2 cellular contexts compared by ENCODE assay signal in genomic region chr11:130913268-130913667, GRCh38.
TF ChIP-seq lines count a peak whose summit lies in the region.

No MANE protein-coding gene starts in this region.

TF ChIP-seq in IMR-90, 13 proteins besides CTCF, POLR2A, EP300 and RAD21:
- TF ChIP-seq FOS (IDR thresholded peaks at IDR 0.05; ENCODE audit: low read depth, low read length), result no peak
- no peak for TF ChIP-seq USF2 (IDR thresholded peaks at IDR 0.05; ENCODE audit: low read depth, low read length)
- TF ChIP-seq MAZ (IDR thresholded peaks at IDR 0.05; ENCODE audit: borderline replicate concordance, low read depth, low read length), result no peak
- no peak for TF ChIP-seq ELK1 (IDR thresholded peaks at IDR 0.05; ENCODE audit: borderline replicate concordance, low read depth, low read length)
- no peak for TF ChIP-seq BHLHE40 (IDR thresholded peaks at IDR 0.05; ENCODE audit: low read depth, low read length)
- TF ChIP-seq MAFK (IDR thresholded peaks at IDR 0.05; ENCODE audit: low read depth, low read length), result no peak
- no peak for TF ChIP-seq MXI1 (IDR thresholded peaks at IDR 0.05; ENCODE audit: borderline replicate concordance, low read depth, low read length)
- TF ChIP-seq CHD1 (IDR thresholded peaks at IDR 0.05; ENCODE audit: low read depth, low read length), result no peak
- no peak for TF ChIP-seq NFE2L2 (IDR thresholded peaks at IDR 0.05; ENCODE audit: low read depth, low read length)
- no peak for TF ChIP-seq RFX5 (IDR thresholded peaks at IDR 0.05; ENCODE audit: low read depth, low read length)
- no peak for TF ChIP-seq RCOR1 (IDR thresholded peaks at IDR 0.05; ENCODE audit: insufficient replicate concordance, low read length)
- no peak for TF ChIP-seq SMC3 (IDR thresholded peaks at IDR 0.05; ENCODE audit: low read depth, low read length)
- TF ChIP-seq CEBPB (IDR thresholded peaks at IDR 0.05; ENCODE audit: low read depth, low read length), result no peak

TF ChIP-seq in neural cell, 6 proteins besides CTCF, POLR2A, EP300 and RAD21:
- no peak for TF ChIP-seq TAF1 (IDR thresholded peaks at IDR 0.05; ENCODE audit: low read depth)
- TF ChIP-seq POLR2AphosphoS5 (IDR thresholded peaks at IDR 0.05), result no peak
- no peak for TF ChIP-seq EZH2 (IDR thresholded peaks at IDR 0.05; ENCODE audit: borderline replicate concordance, insufficient read depth, low read length, poor library complexity, severe bottlenecking)
- no peak for TF ChIP-seq REST (IDR thresholded peaks at IDR 0.05; ENCODE audit: borderline replicate concordance)
- no peak for TF ChIP-seq MXI1 (conservative IDR thresholded peaks at IDR 0.05; ENCODE audit: poor library complexity, severe bottlenecking)
- TF ChIP-seq SMC3 (conservative IDR thresholded peaks at IDR 0.05; ENCODE audit: poor library complexity), result no peak
